ENCODE assay signal across 22 cellular contexts in genomic region chr18:61400016-61400630, GRCh38.
DNase-seq lines count a peak whose midpoint lies in the region; ATAC-seq and TF ChIP-seq lines count a peak whose summit lies in the region.
"Had no signal": no experiment of that assay in that cellular context is flagged by ENCODE, and none has a peak within 500 bp of the region (broad histone marks: within the 10 kb centered on the region; RNA-seq: fewer than 3 reads in every experiment).

No MANE protein-coding gene starts in this region.

- no peaks in the 10 kb centered on the region for H3K79me2 ChIP-seq in fibroblast of lung (ENCODE audit: control insufficient read depth, insufficient read depth, low read length)

- no peaks in the 10 kb centered on the region for H3K27me3 Mint-ChIP-seq in HFFc6 (ENCODE audit: insufficient read depth)
- H3K27me3 Mint-ChIP-seq in osteocyte (ENCODE audit: unreplicated experiment): no peaks in the 10 kb centered on the region
- H3K27me3 Mint-ChIP-seq: CD8-positive, alpha-beta memory T cell had no signal

- H3K27ac ChIP-seq in fibroblast of lung (ENCODE audit: insufficient read depth, low read length): peak overlapping the region; percentile 60
- H3K27ac ChIP-seq: cardiac muscle cell, HL-60, prostate gland, tibial nerve had no signal

- H3K4me3 Mint-ChIP-seq in HFFc6 (peak overlapping the region; percentile 59), osteocyte (ENCODE audit: unreplicated experiment) (no peak overlapping the region)
- H3K4me3 Mint-ChIP-seq: CD8-positive, alpha-beta memory T cell; IgD-negative memory B cell; nephron progenitor cell had no signal

- peaks cover 3% of the 10 kb centered on the region; the same call in 1 of the 2 replicates for H3K36me3 Mint-ChIP-seq in HFFc6 (ENCODE audit: low read depth)
- no peaks in the 10 kb centered on the region for H3K36me3 Mint-ChIP-seq in osteocyte (ENCODE audit: unreplicated experiment)
- H3K36me3 Mint-ChIP-seq: CD8-positive, alpha-beta memory T cell had no signal

- no peaks in the 10 kb centered on the region; the same call in 1 of the 2 replicates for H3K9me3 Mint-ChIP-seq in HFFc6
- no peaks in the 10 kb centered on the region for H3K9me3 Mint-ChIP-seq in osteocyte (ENCODE audit: unreplicated experiment)
- H3K9me3 Mint-ChIP-seq: nephron progenitor cell had no signal

- H3K4me2 ChIP-seq in fibroblast of lung (ENCODE audit: extremely low read depth, insufficient read depth, low read length): peak overlapping the region; percentile 73
- H3K4me2 ChIP-seq: smooth muscle cell had no signal

- peak overlapping the region; percentile 30 for H3K4me3 ChIP-seq in adipocyte (ENCODE audit: low read length)
- no peak overlapping the region for H3K4me3 ChIP-seq in fibroblast of lung (replicated peaks in 1 of 4; ENCODE audit: control extremely low read depth in 1 of 4, insufficient read depth in 1 of 4, low read depth in 3 of 4, low read length in 4 of 4)
- H3K4me3 ChIP-seq: cardiac muscle cell, HAP-1, prostate gland, smooth muscle cell, tibial nerve had no signal

- no peaks in the 10 kb centered on the region for H3K27me3 ChIP-seq in adipocyte (replicated peaks; ENCODE audit: control insufficient read depth, insufficient read depth, low read length)
- H3K27me3 ChIP-seq in fibroblast of lung (ENCODE audit: control insufficient read depth, insufficient read depth, low read length): no peaks in the 10 kb centered on the region
- H3K27me3 ChIP-seq: cardiac muscle cell, tibial nerve had no signal

- H3K4me1 ChIP-seq in adipocyte (ENCODE audit: control insufficient read depth, insufficient read depth, low read length) (peaks cover 69% of the 10 kb centered on the region), fibroblast of lung (ENCODE audit: control insufficient read depth, extremely low read depth, insufficient read depth, low read length) (peaks cover 13% of the 10 kb centered on the region)
- H3K4me1 ChIP-seq: HAP-1, prostate gland, tibial nerve had no signal

- no peaks in the 10 kb centered on the region for H3K36me3 ChIP-seq in adipocyte (ENCODE audit: control insufficient read depth, insufficient read depth, low read length, severe bottlenecking)
- no peaks in the 10 kb centered on the region for H3K36me3 ChIP-seq in fibroblast of lung (ENCODE audit: control insufficient read depth, insufficient read depth, low read length)
- H3K36me3 ChIP-seq: cardiac muscle cell, HAP-1, prostate gland, tibial nerve had no signal

- no peak for DNase-seq in HFFc6
- peak; percentile 40 for DNase-seq in adipocyte (ENCODE audit: low read depth)
- peak in 1 of 2 donors; percentile 22 for DNase-seq in fibroblast of lung (ENCODE audit: low read depth in 2 of 2)
- no peak for DNase-seq in osteocyte (ENCODE audit: extremely low spot score, unreplicated experiment)
- no peak for DNase-seq in kidney glomerular epithelial cell (lab: John Stamatoyannopoulos, UW)
- no peak for DNase-seq in NCI-H510A (lab: John Stamatoyannopoulos, UW)
- DNase-seq: activated CD8-positive, alpha-beta memory T cell treated with anti-CD3 and anti-CD28 coated beads, Interleukin-2, amount 50 U/mL, for 48 hours; CD8-positive, alpha-beta memory T cell; left cardiac atrium; NCI-H1436; NCI-H2171 treated with DMSO at 0.1 percent for 48 hours; nephron progenitor cell; stimulated activated CD4-positive, alpha-beta T cell treated with anti-CD3 and anti-CD28 coated beads, Interleukin-2, amount 100 ng/mL, for 48 hours; stimulated activated naive CD8-positive, alpha-beta T cell treated with anti-CD3 and anti-CD28 coated beads, Interleukin-15, Interleukin-2, amounts not matched to agents 100 U/mL and 50 U/mL, for 24 hours had no signal

- H3K9ac ChIP-seq in adipocyte (ENCODE audit: low read length) (peak overlapping the region; percentile 5), fibroblast of lung (ENCODE audit: insufficient read depth, low read length) (no peak overlapping the region)

- no peak for ATAC-seq in HG03432 (IDR thresholded peaks at IDR 0.05; ENCODE audit: unreplicated experiment)
- ATAC-seq: stimulated activated naive CD8-positive, alpha-beta T cell treated with anti-CD3 and anti-CD28 coated beads, Interleukin-15, Interleukin-2, amounts not matched to agents 100 U/mL and 50 U/mL, for 24 hours had no signal

- H3K4me1 Mint-ChIP-seq in HFFc6 (ENCODE audit: low read depth): peaks cover 51% of the 10 kb centered on the region
- peaks cover 44% of the 10 kb centered on the region for H3K4me1 Mint-ChIP-seq in osteocyte (ENCODE audit: unreplicated experiment)
- H3K4me1 Mint-ChIP-seq: CD8-positive, alpha-beta memory T cell; nephron progenitor cell had no signal

- no peak overlapping the region for H2AFZ ChIP-seq in fibroblast of lung (ENCODE audit: low read length)

- TF ChIP-seq CTCF in HFFc6 (IDR thresholded peaks at IDR 0.05) (no peak), fibroblast of lung (conservative IDR thresholded peaks at IDR 0.05 in 1 of 2, IDR thresholded peaks at IDR 0.05 in 1 of 2; ENCODE audit: low read depth in 1 of 2, low read length in 2 of 2) (no peak), osteocyte (IDR thresholded peaks at IDR 0.05) (no peak)

- H3K27ac Mint-ChIP-seq in HFFc6: peak overlapping the region; percentile 83
- peak overlapping the region; percentile 91 for H3K27ac Mint-ChIP-seq in osteocyte (ENCODE audit: unreplicated experiment)
- H3K27ac Mint-ChIP-seq: CD8-positive, alpha-beta memory T cell; IgD-negative memory B cell; nephron progenitor cell had no signal

- no peaks in the 10 kb centered on the region for H4K20me1 ChIP-seq in fibroblast of lung (ENCODE audit: control insufficient read depth, extremely low read depth, insufficient read depth, low read length)

- H3K9me3 ChIP-seq in adipocyte (ENCODE audit: control insufficient read depth, low read length) (no peaks in the 10 kb centered on the region), fibroblast of lung (ENCODE audit: control insufficient read depth, insufficient read depth, low read depth, low read length) (no peaks in the 10 kb centered on the region)
- H3K9me3 ChIP-seq: HAP-1, prostate gland, tibial nerve had no signal
